ENCODE assay signal across 13 cellular contexts in genomic region chr1:150006881-150007401, GRCh38. TPM values are rescaled to one million over a fixed set of nuclear protein-coding genes. Genes with fewer than 3 reads are reported as not detected.
A peak's percentile ranks its signal among the peaks of the same experiment; 100 is the strongest.
DNase-seq lines count a peak whose midpoint lies in the region; ATAC-seq, FAIRE-seq and TF ChIP-seq lines count a peak whose summit lies in the region.
"Had no signal": no experiment of that assay in that cellular context is flagged by ENCODE, and none has a peak within 500 bp of the region (broad histone marks: within the 10 kb centered on the region; RNA-seq: fewer than 3 reads in every experiment).

No MANE protein-coding gene starts in this region.

- H3K36me3 ChIP-seq in astrocyte (ENCODE audit: insufficient read depth, low read length) (peaks cover 10% of the 10 kb centered on the region), thyroid gland (no peaks in the 10 kb centered on the region)

- no peaks in the 10 kb centered on the region for H3K27me3 Mint-ChIP-seq in activated naive CD4-positive, alpha-beta T cell treated with anti-CD3 and anti-CD28 coated beads for 36 hours (ENCODE audit: low read depth)
- H3K27me3 Mint-ChIP-seq in activated naive CD4-positive, alpha-beta T cell treated with anti-CD3 and anti-CD28 coated beads, Interleukin-2, amount 10 ng/mL, durations not matched to agents 7 days and 5 days: peaks cover 9% of the 10 kb centered on the region
- H3K27me3 Mint-ChIP-seq in astrocyte (ENCODE audit: low read depth, unreplicated experiment): no peaks in the 10 kb centered on the region
- H3K27me3 Mint-ChIP-seq: central memory CD8-positive, alpha-beta T cell had no signal

- H4K20me1 ChIP-seq in astrocyte (ENCODE audit: insufficient read depth, low read length): peaks cover 55% of the 10 kb centered on the region

- H3K4me2 ChIP-seq in astrocyte (ENCODE audit: low read length): peak overlapping the region; percentile 83

- peaks cover 22% of the 10 kb centered on the region for H3K36me3 Mint-ChIP-seq in activated naive CD4-positive, alpha-beta T cell treated with anti-CD3 and anti-CD28 coated beads for 36 hours (ENCODE audit: low read depth)
- peaks cover 15% of the 10 kb centered on the region for H3K36me3 Mint-ChIP-seq in activated naive CD4-positive, alpha-beta T cell treated with anti-CD3 and anti-CD28 coated beads, Interleukin-2, amount 10 ng/mL, durations not matched to agents 7 days and 5 days
- peaks cover 7% of the 10 kb centered on the region for H3K36me3 Mint-ChIP-seq in astrocyte (ENCODE audit: low read depth, unreplicated experiment)

- no peak for ATAC-seq in HG02938 (IDR thresholded peaks at IDR 0.05; ENCODE audit: unreplicated experiment)

- 93 to 96% methylated on average over 4 of the region's 4 CpGs for WGBS in thyroid gland, 2 donors

- H3K4me1 ChIP-seq in astrocyte (ENCODE audit: insufficient read depth, low read length) (peaks cover 29% of the 10 kb centered on the region), thyroid gland (peaks cover 19 to 25% of the 10 kb centered on the region in 2 donors)

- intact Hi-C loops in activated naive CD4-positive, alpha-beta T cell treated with anti-CD3 and anti-CD28 coated beads for 36 hours (cut with micrococcal nuclease): loop anchor here (5.0 to 10.0 kb wide), 2 partner anchors 45 to 358 kb away; partner anchors contain the start of gene RPRD2
- intact Hi-C loops in thyroid gland (cut with DNase I): no loop called here

- no peak overlapping the region for H2AFZ ChIP-seq in astrocyte (ENCODE audit: low read depth, low read length)

- H3K4me1 Mint-ChIP-seq in activated naive CD4-positive, alpha-beta T cell treated with anti-CD3 and anti-CD28 coated beads for 36 hours (ENCODE audit: low read depth): peaks cover 63% of the 10 kb centered on the region
- peaks cover 27% of the 10 kb centered on the region for H3K4me1 Mint-ChIP-seq in activated naive CD4-positive, alpha-beta T cell treated with anti-CD3 and anti-CD28 coated beads, Interleukin-2, amount 10 ng/mL, durations not matched to agents 7 days and 5 days
- H3K4me1 Mint-ChIP-seq in astrocyte (ENCODE audit: low read depth, unreplicated experiment): peaks cover 40% of the 10 kb centered on the region

- H3K27ac Mint-ChIP-seq in activated naive CD4-positive, alpha-beta T cell treated with anti-CD3 and anti-CD28 coated beads for 36 hours: peak overlapping the region; percentile 9
- no peak overlapping the region for H3K27ac Mint-ChIP-seq in activated naive CD4-positive, alpha-beta T cell treated with anti-CD3 and anti-CD28 coated beads, Interleukin-2, amount 10 ng/mL, durations not matched to agents 7 days and 5 days
- H3K27ac Mint-ChIP-seq in astrocyte (ENCODE audit: unreplicated experiment): peak overlapping the region; percentile 49
- H3K27ac Mint-ChIP-seq: B cell, naive B cell had no signal

- peaks cover 76% of the 10 kb centered on the region for H3K79me2 ChIP-seq in astrocyte (ENCODE audit: insufficient read depth, low read length)

- no peak for FAIRE-seq in astrocyte (lab: Jason Lieb, UNC)

- peak; percentile 21 for DNase-seq in activated naive CD4-positive, alpha-beta T cell treated with anti-CD3 and anti-CD28 coated beads for 36 hours
- no peak for DNase-seq in activated naive CD4-positive, alpha-beta T cell treated with anti-CD3 and anti-CD28 coated beads, Interleukin-2, amount 10 ng/mL, durations not matched to agents 7 days and 5 days
- peak; percentile 86 for DNase-seq in astrocyte (ENCODE audit: low read depth)
- DNase-seq in iris pigment epithelial cell (ENCODE audit: low read depth): peak; percentile 91
- DNase-seq in substantia nigra (lab: John Stamatoyannopoulos, UW): peak in 20 of 49 donors; percentile 5 to 54 (median 15)
- DNase-seq in thyroid gland: no peak
- DNase-seq in SK-N-DZ (ENCODE audit: low spot score): no peak
- DNase-seq: activated CD4-positive, CD25-positive, alpha-beta regulatory T cell treated with anti-CD3 and anti-CD28 coated beads, Interleukin-2, amount 50 U/mL, for 72 hours; naive B cell; RPMI8226 had no signal

- peak overlapping the region; percentile 39 for H3K4me3 ChIP-seq in astrocyte (ENCODE audit: insufficient read depth, low read depth, low read length)
- no peak overlapping the region for H3K4me3 ChIP-seq in thyroid gland (replicated peaks in 1 of 3)

- H3K9ac ChIP-seq in astrocyte (ENCODE audit: low read length): peak overlapping the region; percentile 100

- H3K27ac ChIP-seq in astrocyte (ENCODE audit: low read depth, low read length) (peak overlapping the region; percentile 71), substantia nigra (ENCODE audit: low read depth, low read length, poor library complexity, severe bottlenecking) (peak overlapping the region; percentile 96), thyroid gland (no peak overlapping the region)

- CTCF ChIA-PET in activated naive CD4-positive, alpha-beta T cell treated with anti-CD3 and anti-CD28 coated beads for 36 hours (lab: Charles Lee): interaction anchor here (0.6 kb wide), 1 partner anchor 190 kb away, joined by 5 read pairs; no protein-coding TSS in a partner anchor
- CTCF ChIA-PET in activated naive CD4-positive, alpha-beta T cell treated with anti-CD3 and anti-CD28 coated beads, Interleukin-2, amount 10 ng/mL, durations not matched to agents 7 days and 5 days (lab: Charles Lee): no interaction called here

- TF ChIP-seq POLR2A in thyroid gland (IDR thresholded peaks at IDR 0.05): no peak

- no peaks in the 10 kb centered on the region for H3K9me3 Mint-ChIP-seq in activated naive CD4-positive, alpha-beta T cell treated with anti-CD3 and anti-CD28 coated beads for 36 hours
- H3K9me3 Mint-ChIP-seq in activated naive CD4-positive, alpha-beta T cell treated with anti-CD3 and anti-CD28 coated beads, Interleukin-2, amount 10 ng/mL, durations not matched to agents 7 days and 5 days: no peaks in the 10 kb centered on the region
- no peaks in the 10 kb centered on the region for H3K9me3 Mint-ChIP-seq in astrocyte (ENCODE audit: unreplicated experiment)
- H3K9me3 Mint-ChIP-seq: central memory CD8-positive, alpha-beta T cell had no signal

- H3K4me3 Mint-ChIP-seq in activated naive CD4-positive, alpha-beta T cell treated with anti-CD3 and anti-CD28 coated beads for 36 hours: no peak overlapping the region
- H3K4me3 Mint-ChIP-seq in activated naive CD4-positive, alpha-beta T cell treated with anti-CD3 and anti-CD28 coated beads, Interleukin-2, amount 10 ng/mL, durations not matched to agents 7 days and 5 days: no peak overlapping the region
- peak overlapping the region; percentile 93 for H3K4me3 Mint-ChIP-seq in astrocyte (ENCODE audit: unreplicated experiment)
- H3K4me3 Mint-ChIP-seq: B cell; central memory CD8-positive, alpha-beta T cell; naive B cell had no signal

- H3K27me3 ChIP-seq in astrocyte (ENCODE audit: insufficient read depth, low read length) (no peaks in the 10 kb centered on the region), thyroid gland (no peaks in the 10 kb centered on the region)

- H3K9me3 ChIP-seq in astrocyte (ENCODE audit: insufficient read depth, low read depth, low read length): no peaks in the 10 kb centered on the region
- no peaks in the 10 kb centered on the region for H3K9me3 ChIP-seq in thyroid gland

- TF ChIP-seq CTCF in astrocyte (IDR thresholded peaks at IDR 0.05; ENCODE audit: insufficient read depth, low read depth, low read length) (no peak), thyroid gland (IDR thresholded peaks at IDR 0.05) (no peak)

RNA-seq across cellular contexts. Expression of gene OTUD7B, which starts 3.6 kb away (rescaled TPM):
- 10 to 100 TPM; 10.9 to 11.0 TPM for total RNA-seq in activated naive CD4-positive, alpha-beta T cell treated with anti-CD3 and anti-CD28 coated beads for 36 hours
- total RNA-seq in astrocyte: 31.9 and 33.1 TPM in 2 replicates
- 10 to 100 TPM; 15.9 to 39.2 (median 23.2) TPM for total RNA-seq in thyroid gland
- polyA plus RNA-seq in SK-N-DZ (2014; cell fraction: cytosol; rRNA removed): 3.8 and 4.3 TPM in 2 replicates
- polyA plus RNA-seq in SK-N-DZ (2014; cell fraction: nucleus; rRNA removed): 2.4 and 3.9 TPM in 2 replicates

Comparison
In these comparisons a context has a peak if more than half of its experiments do, and no peak if none do; other contexts are left out.
1. DNase-seq: peak in activated naive CD4-positive, alpha-beta T cell treated with anti-CD3 and anti-CD28 coated beads for 36 hours (single experiment), astrocyte (single experiment) and iris pigment epithelial cell (single experiment); none in activated naive CD4-positive, alpha-beta T cell treated with anti-CD3 and anti-CD28 coated beads, Interleukin-2, amount 10 ng/mL, durations not matched to agents 7 days and 5 days (single experiment), thyroid gland (0 of 2) and SK-N-DZ (single experiment).
2. H3K27ac ChIP-seq: peak in astrocyte (single experiment) and substantia nigra (single experiment); none in thyroid gland (0 of 3).